ENCODE assay signal across 1 cellular context in the genomic region with DNA sequence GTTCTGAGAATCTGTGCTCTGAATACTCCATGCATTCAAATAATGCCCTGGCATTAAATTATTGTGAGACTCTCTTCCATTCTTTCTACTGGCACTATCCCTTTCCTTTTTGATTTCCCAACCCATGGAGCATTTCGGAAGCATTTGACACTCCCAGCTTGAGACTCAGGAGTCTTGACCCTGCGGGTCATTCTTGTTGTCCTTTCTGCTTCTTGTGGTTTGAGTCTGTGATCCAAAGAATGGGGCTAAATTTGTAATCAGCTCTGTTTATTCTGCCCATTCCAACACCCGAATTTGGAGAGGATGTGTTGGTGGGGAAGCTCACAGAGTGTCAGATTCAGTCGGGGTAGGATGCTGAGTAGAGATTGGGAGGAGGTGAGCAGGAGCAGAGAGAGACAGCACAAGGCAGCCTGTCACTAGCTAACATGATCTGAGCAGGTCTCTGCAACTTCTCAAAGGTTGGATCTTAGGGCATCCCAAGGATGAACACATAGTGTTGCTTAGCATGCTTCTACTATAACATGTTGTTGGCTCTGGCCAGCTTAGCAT.
TF ChIP-seq lines count a peak whose summit lies in the region.

No MANE protein-coding gene starts in this region.

TF ChIP-seq in GM23338, 12 proteins besides CTCF, POLR2A, EP300 and RAD21 (continued from another document):
- TF ChIP-seq, protein P1, sequence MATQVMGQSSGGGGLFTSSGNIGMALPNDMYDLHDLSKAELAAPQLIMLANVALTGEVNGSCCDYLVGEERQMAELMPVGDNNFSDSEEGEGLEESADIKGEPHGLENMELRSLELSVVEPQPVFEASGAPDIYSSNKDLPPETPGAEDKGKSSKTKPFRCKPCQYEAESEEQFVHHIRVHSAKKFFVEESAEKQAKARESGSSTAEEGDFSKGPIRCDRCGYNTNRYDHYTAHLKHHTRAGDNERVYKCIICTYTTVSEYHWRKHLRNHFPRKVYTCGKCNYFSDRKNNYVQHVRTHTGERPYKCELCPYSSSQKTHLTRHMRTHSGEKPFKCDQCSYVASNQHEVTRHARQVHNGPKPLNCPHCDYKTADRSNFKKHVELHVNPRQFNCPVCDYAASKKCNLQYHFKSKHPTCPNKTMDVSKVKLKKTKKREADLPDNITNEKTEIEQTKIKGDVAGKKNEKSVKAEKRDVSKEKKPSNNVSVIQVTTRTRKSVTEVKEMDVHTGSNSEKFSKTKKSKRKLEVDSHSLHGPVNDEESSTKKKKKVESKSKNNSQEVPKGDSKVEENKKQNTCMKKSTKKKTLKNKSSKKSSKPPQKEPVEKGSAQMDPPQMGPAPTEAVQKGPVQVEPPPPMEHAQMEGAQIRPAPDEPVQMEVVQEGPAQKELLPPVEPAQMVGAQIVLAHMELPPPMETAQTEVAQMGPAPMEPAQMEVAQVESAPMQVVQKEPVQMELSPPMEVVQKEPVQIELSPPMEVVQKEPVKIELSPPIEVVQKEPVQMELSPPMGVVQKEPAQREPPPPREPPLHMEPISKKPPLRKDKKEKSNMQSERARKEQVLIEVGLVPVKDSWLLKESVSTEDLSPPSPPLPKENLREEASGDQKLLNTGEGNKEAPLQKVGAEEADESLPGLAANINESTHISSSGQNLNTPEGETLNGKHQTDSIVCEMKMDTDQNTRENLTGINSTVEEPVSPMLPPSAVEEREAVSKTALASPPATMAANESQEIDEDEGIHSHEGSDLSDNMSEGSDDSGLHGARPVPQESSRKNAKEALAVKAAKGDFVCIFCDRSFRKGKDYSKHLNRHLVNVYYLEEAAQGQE (IDR thresholded peaks at IDR 0.05; ENCODE audit: unreplicated experiment): no peak
- TF ChIP-seq EZH2phosphoT487 (IDR thresholded peaks at IDR 0.05; ENCODE audit: unreplicated experiment): no peak
- TF ChIP-seq ZNF114 (CRISPR knock-in tag; IDR thresholded peaks at IDR 0.05): no peak
- no peak for TF ChIP-seq CREB1 (CRISPR knock-in tag; IDR thresholded peaks at IDR 0.05; ENCODE audit: low read depth)
- TF ChIP-seq STAT1 (IDR thresholded peaks at IDR 0.05; ENCODE audit: unreplicated experiment): no peak
- no peak for TF ChIP-seq JUNB (IDR thresholded peaks at IDR 0.05; ENCODE audit: unreplicated experiment)
